11 cellular contexts compared by ENCODE assay signal in genomic region chr20:23365390-23366165, GRCh38. TPM values are rescaled to one million over a fixed set of nuclear protein-coding genes. Genes with fewer than 3 reads are reported as not detected.
DNase-seq lines count a peak whose midpoint lies in the region; ATAC-seq, FAIRE-seq and TF ChIP-seq lines count a peak whose summit lies in the region.
"Had no signal": no experiment of that assay in that cellular context is flagged by ENCODE, and none has a peak within 500 bp of the region (broad histone marks: within the 10 kb centered on the region; RNA-seq: fewer than 3 reads in every experiment).

No MANE protein-coding gene starts in this region.

- H3K9me3 ChIP-seq in H9 (ENCODE audit: control insufficient read depth, low read depth, low read length) (no peaks in the 10 kb centered on the region), GM12878 (replicated peaks; ENCODE audit: control insufficient read depth, insufficient read depth, low read length) (no peaks in the 10 kb centered on the region)

- in situ Hi-C loops in GM12878 (cut with MboI), result loop anchor here (25.0 kb wide), 2 partner anchors 1697 to 1897 kb away; partner anchors contain the start of gene ACSS1

- H3K56ac ChIP-seq in H9 (ENCODE audit: insufficient read length, low read depth, low read length), result no peak overlapping the region

- H3K4me1 Mint-ChIP-seq in CD14-positive monocyte, result peaks cover 49% of the 10 kb centered on the region
- peaks cover 12 to 25% of the 10 kb centered on the region in 2 experiments for H3K4me1 Mint-ChIP-seq in H9
- H3K4me1 Mint-ChIP-seq in natural killer cell treated with Interleukin-12 subunit alpha and Interleukin-12 subunit beta and Interleukin-15 and Interleukin-18, amount 100 ng/mL, for 72 hours (ENCODE audit: low read depth in 2 of 2), result peaks cover 41 to 59% of the 10 kb centered on the region in 2 donors

- H4K8ac ChIP-seq in H9 (replicated peaks; ENCODE audit: insufficient read length, low read depth, low read length), result no peak overlapping the region

- no peaks in the 10 kb centered on the region; the same call in 1 of the 2 replicates for H3K4me1 ChIP-seq in H9 (ENCODE audit: insufficient read depth, low read length)
- peaks cover 23% of the 10 kb centered on the region for H3K4me1 ChIP-seq in GM12878 (ENCODE audit: control insufficient read depth, insufficient read depth, low read length)

- RAD21 ChIA-PET in GM12878 (lab: Charles Lee; ENCODE audit: unreplicated experiment), result no interaction called here

- H3K18ac ChIP-seq in H9 (ENCODE audit: insufficient read length, low read depth, low read length), result no peak overlapping the region

- SMC1A ChIA-PET in GM12878 (lab: Charles Lee; ENCODE audit: uncharacterized antibody, unreplicated experiment), result interaction anchor here (2.3 kb wide), 1 partner anchor 51 kb away, joined by 6 read pairs; no protein-coding TSS in a partner anchor

- no CpG with 5 or more reads among the region's 65 CpGs for WGBS in H9 (ENCODE audit: extremely low coverage, insufficient read length, low lambda C conversion rate)
- WGBS in GM12878 (ENCODE audit: insufficient coverage, insufficient replicate concordance, low lambda C conversion rate, missing lambda C conversion rate), result 97% methylated on average over 49 of the region's 65 CpGs

- TF ChIP-seq RAD21 in GM12878 (IDR thresholded peaks at IDR 0.05; ENCODE audit: insufficient read depth, low read depth, low read length), result no peak

- TF ChIP-seq CTCF in CD14-positive monocyte (IDR thresholded peaks at IDR 0.05) (no peak), H9 (conservative IDR thresholded peaks at IDR 0.05) (peak; percentile 36; the same call in 1 of the 3 replicates), GM12878 (IDR thresholded peaks at IDR 0.05 in 2 of 3, conservative IDR thresholded peaks at IDR 0.05 in 1 of 3; ENCODE audit: control insufficient read depth in 2 of 3, extremely low read depth in 1 of 3, insufficient read depth in 1 of 3, low read depth in 3 of 3, low read length in 3 of 3) (no peak)

- BruUV-seq in GM12878 (replicated peaks; lab: Mats Ljungman, UMichigan), result no TSS peak

- peak overlapping the region; percentile 90 to 96 (median 95) for H3K27ac Mint-ChIP-seq in CD14-positive monocyte
- peak overlapping the region in 2 of 3 experiments; percentile 25 to 50; a peak in 3 of 7 replicates for H3K27ac Mint-ChIP-seq in H9
- H3K27ac Mint-ChIP-seq in natural killer cell treated with Interleukin-12 subunit alpha and Interleukin-12 subunit beta and Interleukin-15 and Interleukin-18, amount 100 ng/mL, for 72 hours, result peak overlapping the region; percentile 60 to 79

- no peak overlapping the region for H4K5ac ChIP-seq in H9 (ENCODE audit: insufficient read length, low read depth, low read length)

- peaks cover 38 to 48% of the 10 kb centered on the region in 2 donors for H3K36me3 Mint-ChIP-seq in CD14-positive monocyte
- peaks cover 24 to 48% (median 38%) of the 10 kb centered on the region in 3 experiments for H3K36me3 Mint-ChIP-seq in H9 (ENCODE audit: insufficient read depth in 1 of 3, low read depth in 3 of 3)
- H3K36me3 Mint-ChIP-seq in natural killer cell treated with Interleukin-12 subunit alpha and Interleukin-12 subunit beta and Interleukin-15 and Interleukin-18, amount 100 ng/mL, for 72 hours, result peaks cover 23% of the 10 kb centered on the region

- H2AFZ ChIP-seq in H9 (ENCODE audit: low read length), result no peak overlapping the region
- no peak overlapping the region for H2AFZ ChIP-seq in GM12878 (ENCODE audit: control insufficient read depth, low read depth, low read length)

- FAIRE-seq in GM12878 (lab: Jason Lieb, UNC), result no peak

- CTCF ChIA-PET in GM12878 (lab: Yijun Ruan, JAX), result interaction anchor here (2.7 kb wide), 1 partner anchor 15 kb away, joined by 11 read pairs; the partner anchor contains the start of gene NXT1

- H3K9ac ChIP-seq in H9 (ENCODE audit: extremely low read depth, insufficient read length, low read length) (no peak overlapping the region), GM12878 (ENCODE audit: control insufficient read depth, insufficient read depth, low read length) (no peak overlapping the region)

- H3K4ac ChIP-seq in H9 (ENCODE audit: low read depth, low read length), result no peak overlapping the region

- no peak overlapping the region for H3K27ac ChIP-seq in H9 (ENCODE audit: insufficient read length, low read depth, low read length)
- no peak overlapping the region for H3K27ac ChIP-seq in GM12878 (ENCODE audit: control insufficient read depth, insufficient read depth)

- H3K79me1 ChIP-seq in H9 (ENCODE audit: insufficient read depth, low read depth, low read length, poor library complexity, severe bottlenecking), result peaks cover 3% of the 10 kb centered on the region

- no peak overlapping the region for H2AK5ac ChIP-seq in H9 (ENCODE audit: insufficient read length, low read length)

- POLR2A ChIA-PET in GM12878 (lab: Charles Lee), result interaction anchor here (1.0 kb wide), 1 partner anchor 48 kb away, joined by 3 read pairs; no protein-coding TSS in a partner anchor

- peaks cover 6% of the 10 kb centered on the region for H3K23me2 ChIP-seq in H9 (ENCODE audit: insufficient read length, low read depth, low read length, poor library complexity, severe bottlenecking)

- H3K4me3 ChIP-seq in GM12878, result 0 out of 2 replicates have a peak overlapping the region, but pooled peaks have one; percentile 16

- TF ChIP-seq EP300 in GM12878 (IDR thresholded peaks at IDR 0.05; ENCODE audit: borderline replicate concordance in 1 of 2, control insufficient read depth in 1 of 2, low read depth in 2 of 2, low read length in 2 of 2), result no peak

- H3K36me3 ChIP-seq in GM12878 (ENCODE audit: control insufficient read depth in 2 of 2, insufficient read depth in 2 of 2, low read length in 1 of 2), result peaks cover 7 to 14% of the 10 kb centered on the region in 2 experiments

- H3K27me3 Mint-ChIP-seq in CD14-positive monocyte (ENCODE audit: low read depth in 3 of 3), result peaks cover 0 to 3% (median 3%) of the 10 kb centered on the region in 3 donors
- H3K27me3 Mint-ChIP-seq in H9 (ENCODE audit: low read depth), result no peaks in the 10 kb centered on the region
- no peaks in the 10 kb centered on the region for H3K27me3 Mint-ChIP-seq in natural killer cell treated with Interleukin-12 subunit alpha and Interleukin-12 subunit beta and Interleukin-15 and Interleukin-18, amount 100 ng/mL, for 72 hours

- DNase-seq in CD14-positive monocyte (ENCODE audit: low spot score) (no peak), H9 (no peak), GM12878 (ENCODE audit: low read depth, low spot score) (no peak), NCI-H2171 treated with DMSO at 0.1 percent for 48 hours (lab: John Stamatoyannopoulos, UW) (no peak), globus pallidus (ENCODE audit: low spot score) (no peak), iPS-NIHi7 (ENCODE audit: extremely low spot score) (no peak)
- no peak for DNase-seq in natural killer cell treated with Interleukin-12 subunit alpha and Interleukin-12 subunit beta and Interleukin-15 and Interleukin-18, amount 100 ng/mL, for 72 hours (ENCODE audit: low spot score)
- DNase-seq: activated gamma-delta T cell treated with Interleukin-2 at 50 U/mL for 16 hours, mesendoderm, NCI-H187 treated with DMSO at 0.1 percent for 48 hours had no signal

- no peak overlapping the region for H3T11ph ChIP-seq in H9 (ENCODE audit: low read length)

- H3K79me2 ChIP-seq in H9 (ENCODE audit: insufficient read depth, low read length), result peaks cover 7% of the 10 kb centered on the region; the same call in 1 of the 2 replicates
- H3K79me2 ChIP-seq in GM12878 (ENCODE audit: control insufficient read depth, insufficient read depth, low read length), result peaks cover 57% of the 10 kb centered on the region

- H3K4me3 Mint-ChIP-seq in CD14-positive monocyte, result peak overlapping the region; percentile 67 to 75
- H3K4me3 Mint-ChIP-seq in H9, result no peak overlapping the region; a peak in 2 of 5 replicates
- peak overlapping the region; percentile 70 for H3K4me3 Mint-ChIP-seq in natural killer cell treated with Interleukin-12 subunit alpha and Interleukin-12 subunit beta and Interleukin-15 and Interleukin-18, amount 100 ng/mL, for 72 hours

- H3K27me3 ChIP-seq in H9 (ENCODE audit: insufficient read depth, low read length), result no peaks in the 10 kb centered on the region
- H3K27me3 ChIP-seq in GM12878 (replicated peaks in 1 of 2; ENCODE audit: control insufficient read depth in 2 of 2, insufficient read depth in 2 of 2, low read length in 1 of 2), result no peaks in the 10 kb centered on the region

- H2BK5ac ChIP-seq in H9 (ENCODE audit: insufficient read length, low read length), result no peak overlapping the region

- peak; percentile 43 for TF ChIP-seq POLR2A in GM12878 (IDR thresholded peaks at IDR 0.05; ENCODE audit: low read depth, low read length)

- intact Hi-C loops in CD14-positive monocyte (cut with micrococcal nuclease) (loop anchor here (2.0 to 10.0 kb wide), 3 partner anchors 15 to 237 kb away; partner anchors contain the start of gene NXT1 (in 1 of the 2)), GM12878 (cut with micrococcal nuclease; ENCODE audit: unreplicated experiment) (no loop called here)

- H3K23ac ChIP-seq in H9 (ENCODE audit: insufficient read length, low read depth, low read length), result no peak overlapping the region

- no peak overlapping the region for H3K4me2 ChIP-seq in H9 (ENCODE audit: insufficient read depth, insufficient read length, low read length)
- peak overlapping the region; percentile 66; the same call in 1 of the 2 replicates for H3K4me2 ChIP-seq in GM12878 (ENCODE audit: control insufficient read depth, insufficient read depth)

- no peak overlapping the region for H2BK120ac ChIP-seq in H9 (ENCODE audit: low read depth, low read length, poor library complexity, severe bottlenecking)

- H2BK12ac ChIP-seq in H9 (ENCODE audit: insufficient read length, low read depth, low read length), result no peak overlapping the region

- H2BK15ac ChIP-seq in H9 (ENCODE audit: low read depth, low read length), result no peak overlapping the region

- no peak overlapping the region for H2BK20ac ChIP-seq in H9 (ENCODE audit: low read depth, low read length, poor library complexity, severe bottlenecking)

- no peak overlapping the region for H4K91ac ChIP-seq in H9 (ENCODE audit: insufficient read length, low read depth, low read length)

- peaks cover 0 to 2% (median 0%) of the 10 kb centered on the region in 7 donors for H3K9me3 Mint-ChIP-seq in CD14-positive monocyte
- H3K9me3 Mint-ChIP-seq in H9, result no peaks in the 10 kb centered on the region; a peak in 1 of 5 replicates
- H3K9me3 Mint-ChIP-seq in natural killer cell treated with Interleukin-12 subunit alpha and Interleukin-12 subunit beta and Interleukin-15 and Interleukin-18, amount 100 ng/mL, for 72 hours, result no peaks in the 10 kb centered on the region

- no peak overlapping the region for H3K14ac ChIP-seq in H9 (ENCODE audit: insufficient read depth, low read length)

- ATAC-seq in GM12878 (no peak), GM18511 (IDR thresholded peaks at IDR 0.05; ENCODE audit: unreplicated experiment) (no peak)
- no peak for ATAC-seq in natural killer cell treated with Interleukin-12 subunit alpha and Interleukin-12 subunit beta and Interleukin-15 and Interleukin-18, amount 100 ng/mL, for 72 hours

- H4K20me1 ChIP-seq in H9 (ENCODE audit: control insufficient read depth, insufficient read depth, insufficient read length) (no peaks in the 10 kb centered on the region), GM12878 (ENCODE audit: control insufficient read depth, insufficient read depth) (no peaks in the 10 kb centered on the region)

RNA-seq across cellular contexts. Expression of gene GZF1, which starts 3.6 kb away (rescaled TPM):
- polyA plus RNA-seq in CD14-positive monocyte (1 to 10 TPM; 5.5 to 7.0 TPM), GM12878 (2011; rRNA removed) (11.7 and 19.5 TPM in 2 replicates), GM12878 (2014; fragmentation: Illumina TruSeq; extraction: Trizol) (6.2 and 13.5 TPM in 2 replicates), GM12878 (2014; fragmentation: Nextera tagmentation; extraction: Ambion mirVana) (1 to 10 TPM; 2.2 to 2.4 TPM), GM12878 (2014; rRNA removed) (9.5 and 12.4 TPM in 2 replicates), GM12878 (2016; fragmentation: Nextera tagmentation; extraction: Ambion mirVana) (1 to 10 TPM; 6.9 to 7.1 TPM)
- total RNA-seq in H9 (2021) (13.0 and 17.0 TPM in 2 replicates), GM12878 (2014; rRNA removed) (8.7 and 14.0 TPM in 2 replicates), GM12878 (2014; rRNA removed; fragmentation: Illumina TruSeq; extraction: Trizol) (7.8 and 9.9 TPM in 2 replicates), GM12878 (2021) (9.5 and 10.7 TPM in 2 replicates)
- total RNA-seq in GM12878 (2013; cell fraction: nucleolus; rRNA removed), result 11.1 and 12.9 TPM in 2 replicates
- 3.4 TPM for polyA plus RNA-seq in GM12878 (2011; ENCODE audit: low read depth)
- polyA plus RNA-seq in GM12878 (2011; cell fraction: cytosol; rRNA removed), result 15.6 and 26.4 TPM in 2 replicates
- polyA plus RNA-seq in GM12878 (2011; cell fraction: nucleus; rRNA removed), result 37.0 and 40.5 TPM in 2 replicates
- polyA plus RNA-seq in GM12878 (2012), result 6.3 and 7.3 TPM in 2 replicates
- polyA minus RNA-seq in GM12878 (2011; rRNA and poly(A)+ RNA removed), result 38.7 and 58.2 TPM in 2 replicates
- polyA minus RNA-seq in GM12878 (2011; cell fraction: cytosol; rRNA and poly(A)+ RNA removed), result 14.8 TPM in 2 replicates
- polyA minus RNA-seq in GM12878 (2011; cell fraction: nucleus; rRNA and poly(A)+ RNA removed), result 31.4 and 51.2 TPM in 2 replicates
- 10 to 100 TPM; 17.9 to 20.9 TPM for total RNA-seq in natural killer cell treated with Interleukin-12 subunit alpha and Interleukin-12 subunit beta and Interleukin-15 and Interleukin-18, amount 100 ng/mL, for 72 hours

RNA-seq across cellular contexts. Expression of gene NXT1, which starts 15.0 kb away (rescaled TPM):
- polyA plus RNA-seq in CD14-positive monocyte (10 to 100 TPM; 37.8 to 39.4 TPM), GM12878 (2011; rRNA removed) (38.5 and 50.0 TPM in 2 replicates), GM12878 (2014; fragmentation: Illumina TruSeq; extraction: Trizol) (37.9 and 42.6 TPM in 2 replicates), GM12878 (2014; fragmentation: Nextera tagmentation; extraction: Ambion mirVana) (10 to 100 TPM; 10.2 to 24.2 TPM), GM12878 (2014; rRNA removed) (59.4 and 62.1 TPM in 2 replicates), GM12878 (2016; fragmentation: Nextera tagmentation; extraction: Ambion mirVana) (10 to 100 TPM; 59.3 to 66.7 TPM)
- total RNA-seq in H9 (2021) (25.5 and 27.1 TPM in 2 replicates), GM12878 (2014; rRNA removed) (61.5 and 65.2 TPM in 2 replicates), GM12878 (2014; rRNA removed; fragmentation: Illumina TruSeq; extraction: Trizol) (32.1 and 36.3 TPM in 2 replicates), GM12878 (2021) (34.4 and 36.9 TPM in 2 replicates)
- total RNA-seq in GM12878 (2013; cell fraction: nucleolus; rRNA removed), result 7.8 and 8.3 TPM in 2 replicates
- polyA plus RNA-seq in GM12878 (2011; ENCODE audit: low read depth), result 20.4 TPM
- polyA plus RNA-seq in GM12878 (2011; cell fraction: cytosol; rRNA removed), result 60.6 and 64.5 TPM in 2 replicates
- 23.1 and 30.6 TPM in 2 replicates for polyA plus RNA-seq in GM12878 (2011; cell fraction: nucleus; rRNA removed)
- 26.5 and 27.2 TPM in 2 replicates for polyA plus RNA-seq in GM12878 (2012)
- polyA minus RNA-seq in GM12878 (2011; rRNA and poly(A)+ RNA removed), result 26.6 and 35.4 TPM in 2 replicates
- 10.2 and 11.1 TPM in 2 replicates for polyA minus RNA-seq in GM12878 (2011; cell fraction: cytosol; rRNA and poly(A)+ RNA removed)
- polyA minus RNA-seq in GM12878 (2011; cell fraction: nucleus; rRNA and poly(A)+ RNA removed), result 8.5 and 14.0 TPM in 2 replicates
- 10 to 100 TPM; 32.5 to 57.6 TPM for total RNA-seq in natural killer cell treated with Interleukin-12 subunit alpha and Interleukin-12 subunit beta and Interleukin-15 and Interleukin-18, amount 100 ng/mL, for 72 hours

RNA-seq across cellular contexts. Expression of gene NAPB, which starts 55.7 kb away (rescaled TPM):
- polyA plus RNA-seq in CD14-positive monocyte (1 to 10 TPM; 2.4 to 2.6 TPM), GM12878 (2011; rRNA removed) (15.9 and 23.1 TPM in 2 replicates), GM12878 (2014; fragmentation: Illumina TruSeq; extraction: Trizol) (8.0 and 10.8 TPM in 2 replicates), GM12878 (2014; fragmentation: Nextera tagmentation; extraction: Ambion mirVana) (1 to 10 TPM; 2.1 to 2.3 TPM), GM12878 (2014; rRNA removed) (9.2 and 10.2 TPM in 2 replicates), GM12878 (2016; fragmentation: Nextera tagmentation; extraction: Ambion mirVana) (1 to 10 TPM; 6.0 to 7.2 TPM)
- total RNA-seq in H9 (2021) (10.4 and 11.3 TPM in 2 replicates), GM12878 (2014; rRNA removed) (7.2 and 8.8 TPM in 2 replicates), GM12878 (2014; rRNA removed; fragmentation: Illumina TruSeq; extraction: Trizol) (7.1 and 8.6 TPM in 2 replicates), GM12878 (2021) (6.6 and 8.5 TPM in 2 replicates)
- total RNA-seq in GM12878 (2013; cell fraction: nucleolus; rRNA removed), result 84.8 and 86.2 TPM in 2 replicates
- 5.3 TPM for polyA plus RNA-seq in GM12878 (2011; ENCODE audit: low read depth)
- 4.6 and 4.8 TPM in 2 replicates for polyA plus RNA-seq in GM12878 (2011; cell fraction: cytosol; rRNA removed)
- polyA plus RNA-seq in GM12878 (2011; cell fraction: nucleus; rRNA removed), result 26.9 and 33.7 TPM in 2 replicates
- 7.8 and 9.9 TPM in 2 replicates for polyA plus RNA-seq in GM12878 (2012)
- polyA minus RNA-seq in GM12878 (2011; rRNA and poly(A)+ RNA removed), result 7.1 and 12.4 TPM in 2 replicates
- polyA minus RNA-seq in GM12878 (2011; cell fraction: cytosol; rRNA and poly(A)+ RNA removed), result 3.9 and 4.6 TPM in 2 replicates
- 14.0 and 16.9 TPM in 2 replicates for polyA minus RNA-seq in GM12878 (2011; cell fraction: nucleus; rRNA and poly(A)+ RNA removed)
- 10 to 100 TPM; 12.4 to 16.6 TPM for total RNA-seq in natural killer cell treated with Interleukin-12 subunit alpha and Interleukin-12 subunit beta and Interleukin-15 and Interleukin-18, amount 100 ng/mL, for 72 hours

Comparison
In these comparisons a context has a peak if more than half of its experiments do, and no peak if none do; other contexts are left out.
1. H3K27ac Mint-ChIP-seq: peak in every context shown above with its lines; median percentile 95 in CD14-positive monocyte; 70 in natural killer cell treated with Interleukin-12 subunit alpha and Interleukin-12 subunit beta and Interleukin-15 and Interleukin-18, amount 100 ng/mL, for 72 hours; 38 in H9.
2. H3K4me3 Mint-ChIP-seq: peak in CD14-positive monocyte (2 of 2) and natural killer cell treated with Interleukin-12 subunit alpha and Interleukin-12 subunit beta and Interleukin-15 and Interleukin-18, amount 100 ng/mL, for 72 hours (single experiment); none in H9 (0 of 2).